In the genomic region with DNA sequence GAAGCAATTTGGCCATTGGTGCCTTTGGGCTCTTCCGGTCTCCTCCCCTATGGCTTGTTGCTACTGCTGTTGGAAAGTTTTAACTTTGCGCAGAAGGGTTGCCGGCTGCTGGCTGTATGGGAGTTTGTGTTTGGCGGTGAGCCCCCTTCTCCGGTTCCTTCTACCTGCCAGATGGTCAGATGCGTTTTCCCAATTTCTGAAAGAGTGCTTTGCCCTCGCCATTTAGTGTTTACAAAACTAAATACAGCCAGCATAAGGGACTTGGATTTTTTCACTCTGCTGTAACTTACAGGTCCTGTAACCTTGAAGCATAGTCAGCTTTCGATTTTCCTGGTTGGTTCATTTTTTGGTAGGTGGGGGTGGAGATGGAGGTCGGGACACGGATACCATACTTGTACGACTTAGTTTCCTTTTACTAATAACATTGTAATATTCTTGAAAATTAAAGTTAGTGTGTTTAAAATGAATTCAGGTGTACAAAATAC, we compare ENCODE assay signal across 7 cellular contexts. TPM values are rescaled to one million over a fixed set of nuclear protein-coding genes. Genes with fewer than 3 reads are reported as not detected.
DNase-seq lines count a peak whose midpoint lies in the region; ATAC-seq and TF ChIP-seq lines count a peak whose summit lies in the region.

No MANE protein-coding gene starts in this region.

- TSS peak; percentile 70 for BruUV-seq in IMR-90 (replicated peaks; lab: Mats Ljungman, UMichigan)

- no peak overlapping the region for H2BK20ac ChIP-seq in IMR-90 (ENCODE audit: low read depth, low read length)

- intact Hi-C loops in IMR-90 (cut with micrococcal nuclease), result loop anchor here (1.0 kb wide), 1 partner anchor 19 kb away; the partner anchor contains the start of gene SF3B1

- dilution Hi-C loops in IMR-90 (cut with HindIII; ENCODE audit: low sequenced_read_pairs, unreplicated experiment), result no loop called here

- peak overlapping the region; percentile 76; the same call in 1 of the 2 replicates for H4K91ac ChIP-seq in IMR-90 (ENCODE audit: insufficient read depth, low read depth, low read length)

- peak overlapping the region; percentile 25; the same call in 1 of the 2 replicates for H3K4ac ChIP-seq in IMR-90 (ENCODE audit: low read depth, low read length)

- H3K9me1 ChIP-seq in IMR-90 (ENCODE audit: insufficient read depth, low read length), result peaks cover under 1% of the 10 kb centered on the region; the same call in 1 of the 2 replicates

- H3K9ac ChIP-seq in IMR-90 (ENCODE audit: low read depth, low read length), result peak overlapping the region; percentile 87
- peak overlapping the region; percentile 100 for H3K9ac ChIP-seq in skeletal muscle tissue (ENCODE audit: low read depth in 1 of 3, low read length in 3 of 3)

- H4K8ac ChIP-seq in IMR-90 (ENCODE audit: low read depth in 2 of 2, low read length in 2 of 2), result peak overlapping the region; percentile 35 to 77; a peak in 3 of 4 replicates

- H2BK15ac ChIP-seq in IMR-90 (ENCODE audit: low read depth, low read length), result no peak overlapping the region

- peak overlapping the region; percentile 45 for H3K14ac ChIP-seq in IMR-90 (replicated peaks; ENCODE audit: low read depth, low read length)

- peak overlapping the region; percentile 87 for H3K4me2 ChIP-seq in IMR-90 (ENCODE audit: low read depth, low read length)

- DNase-seq in GM13976 (ENCODE audit: low spot score), result peak; percentile 73
- peak; percentile 96 for DNase-seq in IMR-90
- DNase-seq in iPS DF 6.9 (ENCODE audit: low read depth, low spot score), result no peak
- no peak for DNase-seq in ureter (ENCODE audit: low spot score)

- H4K20me1 ChIP-seq in IMR-90 (ENCODE audit: insufficient read depth, low read length), result peaks cover 41% of the 10 kb centered on the region

- H3K18ac ChIP-seq in IMR-90 (ENCODE audit: low read depth, low read length), result peak overlapping the region; percentile 33; the same call in 1 of the 2 replicates

- H3K4me1 ChIP-seq in IMR-90 (ENCODE audit: control insufficient read depth, insufficient read depth, low read length) (no peaks in the 10 kb centered on the region), iPS DF 6.9 (ENCODE audit: control insufficient read depth, insufficient read depth, low read length) (no peaks in the 10 kb centered on the region), skeletal muscle tissue (ENCODE audit: control insufficient read depth in 3 of 3, insufficient read depth in 3 of 3, low read length in 3 of 3) (peaks cover 12 to 19% (median 17%) of the 10 kb centered on the region in 3 donors)

- CTCF ChIA-PET in IMR-90 (lab: Yijun Ruan, JAX), result no interaction called here

- H2AFZ ChIP-seq in IMR-90 (replicated peaks; ENCODE audit: low read length, poor library complexity), result peak overlapping the region; percentile 97

- H3K79me1 ChIP-seq in IMR-90 (ENCODE audit: low read depth in 1 of 2, low read length in 2 of 2), result peaks cover 4 to 15% of the 10 kb centered on the region in 2 experiments; a peak in 3 of 4 replicates

- ATAC-seq in GM21737 (IDR thresholded peaks at IDR 0.05; ENCODE audit: unreplicated experiment) (peak; percentile 25), IMR-90 (ENCODE audit: low read depth) (peak; percentile 54)

- TF ChIP-seq RAD21 in IMR-90 (IDR thresholded peaks at IDR 0.05; ENCODE audit: low read length), result no peak

- in situ Hi-C loops in GM13976 (cut with MboI; ENCODE audit: low sequenced_read_pairs, unreplicated experiment), result no loop called here
- in situ Hi-C loops in IMR-90 (cut with MboI; ENCODE audit: low sequenced_read_pairs), result no loop called here

- peak overlapping the region; percentile 45 for H3K56ac ChIP-seq in IMR-90 (ENCODE audit: extremely low read depth, insufficient read depth, low read length)

- POLR2A ChIA-PET in IMR-90 (lab: Charles Lee; ENCODE audit: unreplicated experiment), result no interaction called here

- H3K36me3 ChIP-seq in IMR-90 (ENCODE audit: control insufficient read depth, insufficient read depth, low read length) (peaks cover under 1% of the 10 kb centered on the region; the same call in 1 of the 2 replicates), iPS DF 6.9 (ENCODE audit: control insufficient read depth, insufficient read depth, low read length) (no peaks in the 10 kb centered on the region), skeletal muscle tissue (ENCODE audit: control insufficient read depth in 3 of 3, insufficient read depth in 3 of 3, low read length in 3 of 3) (peaks cover 0 to 2% (median 0%) of the 10 kb centered on the region in 3 donors)

- H2BK120ac ChIP-seq in IMR-90 (ENCODE audit: low read depth, low read length), result peak overlapping the region; percentile 3; the same call in 1 of the 2 replicates

- peak overlapping the region; percentile 79 for H2BK5ac ChIP-seq in IMR-90 (ENCODE audit: low read depth, low read length, poor library complexity, severe bottlenecking)

- no peak; the same call in none of the 2 replicates for TF ChIP-seq POLR2A in IMR-90 (IDR thresholded peaks at IDR 0.05; ENCODE audit: low read depth, low read length)

- H3K4me3 ChIP-seq in IMR-90 (ENCODE audit: insufficient read depth, low read depth, low read length), result peak overlapping the region; percentile 70
- peak overlapping the region; percentile 77 for H3K4me3 ChIP-seq in iPS DF 6.9 (ENCODE audit: low read length)
- H3K4me3 ChIP-seq in skeletal muscle tissue (ENCODE audit: low read length in 3 of 3), result peak overlapping the region; percentile 98 to 99 (median 99)

- H2AK5ac ChIP-seq in IMR-90 (ENCODE audit: low read depth, low read length), result no peak overlapping the region

- H3K9me3 ChIP-seq in IMR-90 (ENCODE audit: control insufficient read depth, insufficient read depth, low read length) (no peaks in the 10 kb centered on the region), iPS DF 6.9 (ENCODE audit: control insufficient read depth, insufficient read depth, low read length) (no peaks in the 10 kb centered on the region), skeletal muscle tissue (ENCODE audit: control insufficient read depth in 3 of 3, low read length in 3 of 3) (no peaks in the 10 kb centered on the region)

- peak overlapping the region; percentile 61 for H3K23ac ChIP-seq in IMR-90 (ENCODE audit: low read depth, low read length)

- TF ChIP-seq CTCF in GM13976 (IDR thresholded peaks at IDR 0.05; ENCODE audit: borderline replicate concordance, control extremely low read depth, extremely low read depth, insufficient read depth, missing control alignments), result no peak
- TF ChIP-seq CTCF in IMR-90 (conservative IDR thresholded peaks at IDR 0.05; ENCODE audit: low read depth, low read length), result no peak

- H2AK9ac ChIP-seq in IMR-90 (replicated peaks; ENCODE audit: low read depth, low read length, poor library complexity), result peak overlapping the region; percentile 84

- no CpG with 5 or more reads among the region's 11 CpGs for WGBS in IMR-90 (ENCODE audit: extremely low coverage in 2 of 2, insufficient read length in 1 of 2), 2 experiments
- 0 to 1% (median 0%) methylated on average over 11 of the region's 11 CpGs for WGBS in adipose tissue, 3 donors
- no CpG with 5 or more reads among the region's 11 CpGs for WGBS in iPS DF 6.9 (ENCODE audit: insufficient coverage, insufficient read length)

- H3K27ac ChIP-seq in IMR-90 (ENCODE audit: insufficient read depth, low read length), result peak overlapping the region; percentile 92
- H3K27ac ChIP-seq in adipose tissue (ENCODE audit: low read depth, low read length), result peak overlapping the region; percentile 100
- H3K27ac ChIP-seq in iPS DF 6.9 (ENCODE audit: low read length), result no peak overlapping the region
- peak overlapping the region; percentile 100 for H3K27ac ChIP-seq in skeletal muscle tissue (ENCODE audit: low read depth, low read length)

- no peak overlapping the region; the same call in 1 of the 2 replicates for H4K5ac ChIP-seq in IMR-90 (ENCODE audit: low read depth, low read length)

- H3K27me3 ChIP-seq in IMR-90 (ENCODE audit: control insufficient read depth, insufficient read depth, low read length) (no peaks in the 10 kb centered on the region), iPS DF 6.9 (ENCODE audit: control insufficient read depth, insufficient read depth, low read length) (no peaks in the 10 kb centered on the region), skeletal muscle tissue (ENCODE audit: control insufficient read depth in 3 of 3, insufficient read depth in 3 of 3, low read length in 3 of 3) (no peaks in the 10 kb centered on the region)

TF ChIP-seq in IMR-90, 13 proteins besides CTCF, POLR2A, EP300 and RAD21:
- 0 out of 2 replicates have a peak, but pooled peaks have one; percentile 33 for TF ChIP-seq MXI1 (IDR thresholded peaks at IDR 0.05; ENCODE audit: borderline replicate concordance, low read depth, low read length)
- TF ChIP-seq RFX5 (IDR thresholded peaks at IDR 0.05; ENCODE audit: low read depth, low read length), result no peak
- 0 out of 2 replicates have a peak, but pooled peaks have one; percentile 6 for TF ChIP-seq SMC3 (IDR thresholded peaks at IDR 0.05; ENCODE audit: low read depth, low read length)

RNA-seq across cellular contexts. Expression of gene COQ10B, which starts 0.6 kb away (rescaled TPM):
- 28.7 and 64.2 TPM in 2 replicates for total RNA-seq in IMR-90 (2012; rRNA removed)
- polyA plus RNA-seq in IMR-90 (2012; rRNA removed), result 6.3 and 9.5 TPM in 2 replicates
- 1.6 and 2.8 TPM in 2 replicates for polyA plus RNA-seq in IMR-90 (2012; cell fraction: cytosol; rRNA removed)
- 0.81 and 4.0 TPM in 2 replicates for polyA plus RNA-seq in IMR-90 (2012; cell fraction: nucleus; rRNA removed; ENCODE audit: low replicate concordance)
- 10 to 100 TPM in 2 of 3 donors, 1 to 10 TPM in 1; 8.2 to 39.9 (median 25.4) TPM for polyA plus RNA-seq in adipose tissue
- 10.4 TPM for total RNA-seq in skeletal muscle tissue
- total RNA-seq in ureter, result 23.0 TPM

RNA-seq across cellular contexts. Expression of gene SF3B1, which starts 19.1 kb away (rescaled TPM):
- total RNA-seq in IMR-90 (2012; rRNA removed) (706 and 942 TPM in 2 replicates), skeletal muscle tissue (152 TPM), ureter (313 TPM)
- polyA plus RNA-seq in IMR-90 (2012; rRNA removed) (213 and 326 TPM in 2 replicates), adipose tissue (100 to 1,000 TPM in 2 of 3 donors, 10 to 100 TPM in 1; 82.5 to 113 (median 109) TPM)
- polyA plus RNA-seq in IMR-90 (2012; cell fraction: cytosol; rRNA removed), result 35.4 and 57.7 TPM in 2 replicates
- polyA plus RNA-seq in IMR-90 (2012; cell fraction: nucleus; rRNA removed; ENCODE audit: low replicate concordance), result 147 and 3,449 TPM in 2 replicates

RNA-seq across cellular contexts. Expression of gene HSPD1, which starts 45.7 kb away (rescaled TPM):
- total RNA-seq in IMR-90 (2012; rRNA removed), result 171 and 374 TPM in 2 replicates
- 147 and 171 TPM in 2 replicates for polyA plus RNA-seq in IMR-90 (2012; rRNA removed)
- polyA plus RNA-seq in IMR-90 (2012; cell fraction: cytosol; rRNA removed), result 45.0 and 57.1 TPM in 2 replicates
- 32.5 and 93.3 TPM in 2 replicates for polyA plus RNA-seq in IMR-90 (2012; cell fraction: nucleus; rRNA removed; ENCODE audit: low replicate concordance)
- polyA plus RNA-seq in adipose tissue, result 100 to 1,000 TPM; 199 to 314 (median 237) TPM
- 146 TPM for total RNA-seq in skeletal muscle tissue
- 201 TPM for total RNA-seq in ureter

RNA-seq across cellular contexts. Expression of gene HSPE1, which starts 46.2 kb away (rescaled TPM):
- total RNA-seq in IMR-90 (2012; rRNA removed) (13.3 and 60.3 TPM in 2 replicates), skeletal muscle tissue (80.4 TPM), ureter (101 TPM)
- polyA plus RNA-seq in IMR-90 (2012; rRNA removed) (93.6 and 106 TPM in 2 replicates), adipose tissue (100 to 1,000 TPM in 2 of 3 donors, 10 to 100 TPM in 1; 75.1 to 225 (median 199) TPM)
- polyA plus RNA-seq in IMR-90 (2012; cell fraction: cytosol; rRNA removed), result 15.7 and 19.2 TPM in 2 replicates
- 9.3 and 26.8 TPM in 2 replicates for polyA plus RNA-seq in IMR-90 (2012; cell fraction: nucleus; rRNA removed; ENCODE audit: low replicate concordance)

Comparison
In these comparisons a context has a peak if more than half of its experiments do, and no peak if none do; other contexts are left out.
1. DNase-seq: peak in GM13976 (single experiment) and IMR-90 (single experiment); none in iPS DF 6.9 (single experiment) and ureter (single experiment).
2. Peak in every context shown above with its lines, with median percentiles within 50 percentile points of each other: H3K4me3 ChIP-seq.